Comparison of ENCODE assay signal across 9 cellular contexts in the genomic region with DNA sequence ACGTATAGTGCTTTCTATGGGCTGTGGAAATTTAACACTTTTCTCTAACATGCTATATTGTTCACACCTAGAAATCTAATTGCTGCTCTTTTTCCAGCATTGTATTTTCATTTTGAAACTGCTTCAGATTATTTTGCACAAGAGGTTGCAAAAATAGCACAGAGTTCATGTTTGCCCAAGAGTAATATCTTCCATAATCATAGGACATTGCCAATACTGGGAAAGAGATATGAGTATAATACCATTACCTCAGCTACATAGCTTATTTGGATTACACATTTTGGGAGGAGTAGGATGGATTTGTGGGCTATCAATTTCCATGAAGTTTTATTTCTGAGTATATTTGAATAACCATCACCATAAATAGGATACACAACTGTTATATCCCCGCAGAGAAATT.
"Had no signal": no experiment of that assay in that cellular context is flagged by ENCODE, and none has a peak within 500 bp of the region (broad histone marks: within the 10 kb centered on the region; RNA-seq: fewer than 3 reads in every experiment).

No MANE protein-coding gene starts in this region.

- H3K4me1 Mint-ChIP-seq: GM23338, H9 had no signal

- DNase-seq: GM23248, GOT3, H7, H9, HCEC 1CT, HFFc6 had no signal

- H3K4me1 ChIP-seq: HAP-1 had no signal

- ATAC-seq: GM23338, HCT116 had no signal

- H3K36me3 ChIP-seq: HAP-1 had no signal

- H3K9me3 ChIP-seq: HAP-1 had no signal

- H3K27ac Mint-ChIP-seq: GM23338, H9, HFFc6 had no signal

- H3K4me3 ChIP-seq: GM23248, GM23338, HAP-1 had no signal

- H3K4me3 Mint-ChIP-seq: GM23338, H9, HFFc6 had no signal

- H3K9ac ChIP-seq: GM23248 had no signal

- H3K27ac ChIP-seq: GM23248 had no signal
